In the genomic region with DNA sequence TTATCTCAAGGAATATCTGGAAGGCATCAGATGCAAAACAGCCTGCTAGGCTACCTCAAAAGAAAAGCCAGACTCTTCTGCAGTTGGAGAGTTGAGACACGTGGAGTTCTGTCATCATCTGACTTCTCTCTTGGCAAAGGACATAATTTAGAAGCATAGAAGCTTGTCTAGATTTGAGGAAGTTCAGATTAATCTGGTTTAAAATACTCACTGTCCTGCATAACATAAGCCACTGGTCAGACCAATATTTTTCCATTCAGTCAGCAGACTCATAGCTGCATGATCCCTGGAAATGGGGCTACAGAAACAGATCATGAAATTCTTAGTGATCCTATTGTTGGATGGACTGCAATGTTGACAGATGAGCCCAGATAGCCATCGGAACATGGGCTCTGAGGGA, we compare ENCODE assay signal across 19 cellular contexts.
DNase-seq lines count a peak whose midpoint lies in the region; ATAC-seq and TF ChIP-seq lines count a peak whose summit lies in the region.
"Had no signal": no experiment of that assay in that cellular context is flagged by ENCODE, and none has a peak within 500 bp of the region (broad histone marks: within the 10 kb centered on the region; RNA-seq: fewer than 3 reads in every experiment).

No MANE protein-coding gene starts in this region.

- WGBS in heart right ventricle, 2 donors, result 54 to 63% methylated on average over 2 of the region's 2 CpGs

- peak in 6 of 8 donors; percentile 33 to 64 (median 46) for ATAC-seq in heart right ventricle
- ATAC-seq in stimulated activated naive B cell treated with anti-CD40 and anti-IgM and Interleukin-4, amounts not matched to agents 10 μg/mL and 1 μg/mL and 100 μg/mL, for 72 hours (replicated peaks), result peak; percentile 27 to 54
- ATAC-seq in activated CD8-positive, alpha-beta T cell treated with anti-CD3 and anti-CD28 coated beads for 36 hours, result no peak
- ATAC-seq: K562 had no signal

- H3K36me3 ChIP-seq in heart right ventricle, result no peaks in the 10 kb centered on the region
- no peaks in the 10 kb centered on the region for H3K36me3 ChIP-seq in left ventricle myocardium inferior
- H3K36me3 ChIP-seq: BE2C had no signal

- no peak overlapping the region for H3K4me3 Mint-ChIP-seq in stimulated activated naive B cell treated with anti-CD40 and anti-IgM and Interleukin-4, amounts not matched to agents 10 μg/mL and 1 μg/mL and 100 μg/mL, for 72 hours
- H3K4me3 Mint-ChIP-seq in activated CD8-positive, alpha-beta T cell treated with anti-CD3 and anti-CD28 coated beads for 36 hours, result no peak overlapping the region
- H3K4me3 Mint-ChIP-seq: CD4-positive, alpha-beta memory T cell had no signal

- intact Hi-C loops in heart right ventricle (cut with DNase I) (no loop called here), left ventricle myocardium inferior (cut with micrococcal nuclease) (no loop called here)
- intact Hi-C loops in activated CD8-positive, alpha-beta T cell treated with anti-CD3 and anti-CD28 coated beads for 36 hours (cut with micrococcal nuclease), result no loop called here

- H3K27me3 Mint-ChIP-seq in stimulated activated naive B cell treated with anti-CD40 and anti-IgM and Interleukin-4, amounts not matched to agents 10 μg/mL and 1 μg/mL and 100 μg/mL, for 72 hours, result no peaks in the 10 kb centered on the region
- no peaks in the 10 kb centered on the region for H3K27me3 Mint-ChIP-seq in activated CD8-positive, alpha-beta T cell treated with anti-CD3 and anti-CD28 coated beads for 36 hours
- H3K27me3 Mint-ChIP-seq: CD4-positive, alpha-beta memory T cell had no signal

- H3K36me3 Mint-ChIP-seq in stimulated activated naive B cell treated with anti-CD40 and anti-IgM and Interleukin-4, amounts not matched to agents 10 μg/mL and 1 μg/mL and 100 μg/mL, for 72 hours, result no peaks in the 10 kb centered on the region
- H3K36me3 Mint-ChIP-seq in activated CD8-positive, alpha-beta T cell treated with anti-CD3 and anti-CD28 coated beads for 36 hours (ENCODE audit: low read depth), result no peaks in the 10 kb centered on the region
- H3K36me3 Mint-ChIP-seq: CD4-positive, alpha-beta memory T cell had no signal

- POLR2A ChIA-PET in activated CD8-positive, alpha-beta T cell treated with anti-CD3 and anti-CD28 coated beads for 36 hours (lab: Charles Lee), result no interaction called here

- H3K27me3 ChIP-seq in heart right ventricle, result no peaks in the 10 kb centered on the region
- no peaks in the 10 kb centered on the region for H3K27me3 ChIP-seq in left ventricle myocardium inferior (ENCODE audit: low read depth)
- H3K27me3 ChIP-seq: BE2C had no signal

- H3K4me3 ChIP-seq in heart right ventricle, result no peak overlapping the region
- H3K4me3 ChIP-seq in left ventricle myocardium inferior, result no peak overlapping the region
- H3K4me3 ChIP-seq: GM12878, K562 had no signal

- TF ChIP-seq CTCF in heart right ventricle (IDR thresholded peaks at IDR 0.05), result no peak
- TF ChIP-seq CTCF in left ventricle myocardium inferior (IDR thresholded peaks at IDR 0.05; ENCODE audit: borderline replicate concordance), result no peak
- TF ChIP-seq CTCF in activated CD8-positive, alpha-beta T cell treated with anti-CD3 and anti-CD28 coated beads for 36 hours (IDR thresholded peaks at IDR 0.05), result no peak

- no peak overlapping the region for H3K27ac Mint-ChIP-seq in stimulated activated naive B cell treated with anti-CD40 and anti-IgM and Interleukin-4, amounts not matched to agents 10 μg/mL and 1 μg/mL and 100 μg/mL, for 72 hours
- no peak overlapping the region for H3K27ac Mint-ChIP-seq in activated CD8-positive, alpha-beta T cell treated with anti-CD3 and anti-CD28 coated beads for 36 hours
- H3K27ac Mint-ChIP-seq: CD4-positive, alpha-beta memory T cell had no signal

- peak overlapping the region in 1 of 10 donors; percentile 34 for H3K27ac ChIP-seq in heart right ventricle
- no peak overlapping the region for H3K27ac ChIP-seq in left ventricle myocardium inferior (replicated peaks)

- H3K4me1 ChIP-seq in heart right ventricle, result peaks cover 0 to 27% (median 16%) of the 10 kb centered on the region in 9 donors
- peaks cover 8% of the 10 kb centered on the region for H3K4me1 ChIP-seq in left ventricle myocardium inferior
- H3K4me1 ChIP-seq: BE2C had no signal

- H3K9me3 ChIP-seq in heart right ventricle, result no peaks in the 10 kb centered on the region
- no peaks in the 10 kb centered on the region for H3K9me3 ChIP-seq in left ventricle myocardium inferior (replicated peaks)
- H3K9me3 ChIP-seq: BE2C, SK-N-SH had no signal

- H3K9me3 Mint-ChIP-seq in stimulated activated naive B cell treated with anti-CD40 and anti-IgM and Interleukin-4, amounts not matched to agents 10 μg/mL and 1 μg/mL and 100 μg/mL, for 72 hours, result peaks cover 0 to 2% of the 10 kb centered on the region in 2 donors
- H3K9me3 Mint-ChIP-seq in activated CD8-positive, alpha-beta T cell treated with anti-CD3 and anti-CD28 coated beads for 36 hours, result no peaks in the 10 kb centered on the region

- peaks cover 16 to 24% of the 10 kb centered on the region in 2 donors for H3K4me1 Mint-ChIP-seq in stimulated activated naive B cell treated with anti-CD40 and anti-IgM and Interleukin-4, amounts not matched to agents 10 μg/mL and 1 μg/mL and 100 μg/mL, for 72 hours
- H3K4me1 Mint-ChIP-seq in activated CD8-positive, alpha-beta T cell treated with anti-CD3 and anti-CD28 coated beads for 36 hours (ENCODE audit: low read depth), result no peaks in the 10 kb centered on the region
- H3K4me1 Mint-ChIP-seq: CD4-positive, alpha-beta memory T cell had no signal

- DNase-seq in heart right ventricle, result no peak
- no peak for DNase-seq in left ventricle myocardium inferior
- DNase-seq in MV-4-11 (lab: John Stamatoyannopoulos, UW), result peak; percentile 90
- peak; percentile 23 to 43 for DNase-seq in dermis microvascular lymphatic vessel endothelial cell (ENCODE audit: low read depth in 2 of 2)
- DNase-seq in stimulated activated naive B cell treated with anti-CD40 and anti-IgM and Interleukin-4, amounts not matched to agents 10 μg/mL and 1 μg/mL and 100 μg/mL, for 72 hours, result no peak
- no peak for DNase-seq in COLO829 (ENCODE audit: low spot score)
- DNase-seq in GF-D8 (lab: John Stamatoyannopoulos, UW), result no peak
- no peak for DNase-seq in activated CD8-positive, alpha-beta T cell treated with anti-CD3 and anti-CD28 coated beads for 36 hours
- DNase-seq: BE2C; Calu3; CD4-positive, alpha-beta memory T cell; NCI-H1048; NCI-H1436; NCI-H1930; NCI-H226; SHP77 treated with DMSO at 0.1 percent for 48 hours; SK-N-SH had no signal

- CTCF ChIA-PET in activated CD8-positive, alpha-beta T cell treated with anti-CD3 and anti-CD28 coated beads for 36 hours (lab: Charles Lee), result no interaction called here

Comparison
In these comparisons a context has a peak if more than half of its experiments do, and no peak if none do; other contexts are left out.
1. DNase-seq: peak in MV-4-11 (single experiment) and dermis microvascular lymphatic vessel endothelial cell (2 of 2); none in heart right ventricle (0 of 2), left ventricle myocardium inferior (single experiment), stimulated activated naive B cell treated with anti-CD40 and anti-IgM and Interleukin-4, amounts not matched to agents 10 μg/mL and 1 μg/mL and 100 μg/mL, for 72 hours (single experiment), COLO829 (single experiment), GF-D8 (single experiment) and activated CD8-positive, alpha-beta T cell treated with anti-CD3 and anti-CD28 coated beads for 36 hours (single experiment).